Comparison of ENCODE assay signal across 18 cellular contexts in the genomic region with DNA sequence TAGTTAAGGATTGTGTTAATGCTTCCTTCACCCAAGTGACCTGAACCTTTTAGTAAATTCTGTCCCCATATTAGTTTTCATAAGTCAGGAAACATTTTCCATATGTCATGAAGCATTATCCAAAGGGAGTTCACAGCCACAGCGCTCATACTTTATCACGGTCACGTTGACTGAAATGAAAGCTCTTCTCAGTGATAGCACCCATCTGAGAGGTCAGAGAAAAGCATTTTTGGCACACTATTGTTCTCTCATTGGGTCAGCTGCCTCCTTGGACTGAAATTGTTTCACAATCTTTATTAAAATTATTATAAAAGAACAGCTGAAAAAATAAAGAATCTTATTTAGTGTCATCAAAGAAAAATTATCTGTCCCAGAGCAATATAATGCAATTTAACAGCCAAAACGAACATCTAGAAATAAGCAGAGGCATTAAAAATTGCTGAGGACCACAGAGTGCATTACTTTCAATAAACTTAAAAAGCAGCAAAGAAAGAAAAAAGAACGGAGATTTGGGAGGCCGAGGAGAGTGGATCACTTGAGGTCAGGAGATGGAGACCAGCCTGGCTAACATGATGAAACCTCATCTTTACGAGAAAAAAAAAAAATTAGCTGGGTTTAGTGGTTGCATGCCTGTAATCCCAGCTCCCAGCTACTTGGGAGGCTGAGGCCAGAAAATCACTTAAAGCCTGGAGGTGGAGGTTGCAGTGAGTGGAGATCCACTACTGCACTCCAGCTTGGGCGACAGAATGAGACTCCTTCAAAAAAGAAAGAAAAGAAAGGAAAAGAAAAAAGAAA.
"Had no signal": no experiment of that assay in that cellular context is flagged by ENCODE, and none has a peak within 500 bp of the region (broad histone marks: within the 10 kb centered on the region; RNA-seq: fewer than 3 reads in every experiment).

No MANE protein-coding gene starts in this region.

- FAIRE-seq: small intestine had no signal

- H3K27ac Mint-ChIP-seq: brain; endodermal cell; stimulated activated memory B cell treated with anti-CD40 and anti-IgM and Interleukin-4, amounts not matched to agents 10 μg/mL and 1 μg/mL and 100 μg/mL, for 72 hours had no signal

- H3K36me3 ChIP-seq: heart right ventricle, tibial artery, vagina had no signal

- H3K27ac ChIP-seq: heart right ventricle, tibial artery, vagina had no signal

- H3K36me3 Mint-ChIP-seq: activated naive CD4-positive, alpha-beta T cell treated with anti-CD3 and anti-CD28 coated beads, Interleukin-2, amount 50 U/mL, for 72 hours; stimulated activated memory B cell treated with anti-CD40 and anti-IgM and Interleukin-4, amounts not matched to agents 10 μg/mL and 1 μg/mL and 100 μg/mL, for 72 hours had no signal

- H3K27me3 Mint-ChIP-seq: brain; central memory CD8-positive, alpha-beta T cell; stimulated activated memory B cell treated with anti-CD40 and anti-IgM and Interleukin-4, amounts not matched to agents 10 μg/mL and 1 μg/mL and 100 μg/mL, for 72 hours had no signal

- DNase-seq: activated CD4-positive, alpha-beta T cell treated with anti-CD3 and anti-CD28 coated beads, Interleukin-2, amount 50 U/mL, for 4 hours; activated effector memory CD4-positive, alpha-beta T cell treated with anti-CD3 and anti-CD28 coated beads, Interleukin-2, amount 50 U/mL, for 16 hours; activated T-cell treated with anti-CD3 and anti-CD28 coated beads, Interleukin-2, amount 50 U/mL, for 4 hours; amygdala; endodermal cell; foreskin melanocyte; heart right ventricle; left ventricle myocardium superior; mesenchymal stem cell; small intestine; stimulated activated CD4-positive, alpha-beta T cell treated with anti-CD3 and anti-CD28 coated beads, Interleukin-1b, Interleukin-23, amount 100 ng/mL, for 48 hours; tibial artery had no signal

- ATAC-seq: activated CD4-positive, CD25-positive, alpha-beta regulatory T cell treated with anti-CD3 and anti-CD28 coated beads, Interleukin-2, amount 50 U/mL, for 24 hours; activated naive CD4-positive, alpha-beta T cell treated with anti-CD3 and anti-CD28 coated beads, Interleukin-2, amount 50 U/mL, for 72 hours; activated T-cell treated with anti-CD3 and anti-CD28 coated beads, Interleukin-2, amount 50 U/mL, for 4 hours; heart right ventricle; left ventricle myocardium superior; stimulated activated memory B cell treated with anti-CD40 and anti-IgM and Interleukin-4, amounts not matched to agents 10 μg/mL and 1 μg/mL and 100 μg/mL, for 72 hours had no signal

- H3K4me1 ChIP-seq: heart right ventricle, tibial artery, vagina had no signal

- H3K4me3 Mint-ChIP-seq: activated T-cell treated with anti-CD3 and anti-CD28 coated beads, Interleukin-2, amount 50 U/mL, for 4 hours; brain; central memory CD8-positive, alpha-beta T cell; endodermal cell; stimulated activated memory B cell treated with anti-CD40 and anti-IgM and Interleukin-4, amounts not matched to agents 10 μg/mL and 1 μg/mL and 100 μg/mL, for 72 hours had no signal

- H3K27me3 ChIP-seq: heart right ventricle, tibial artery, vagina had no signal

- H3K4me3 ChIP-seq: heart right ventricle, tibial artery, vagina had no signal

- H3K9me3 Mint-ChIP-seq: central memory CD8-positive, alpha-beta T cell; endodermal cell had no signal

- H3K4me1 Mint-ChIP-seq: central memory CD8-positive, alpha-beta T cell; endodermal cell; stimulated activated memory B cell treated with anti-CD40 and anti-IgM and Interleukin-4, amounts not matched to agents 10 μg/mL and 1 μg/mL and 100 μg/mL, for 72 hours had no signal
